In the genomic region with DNA sequence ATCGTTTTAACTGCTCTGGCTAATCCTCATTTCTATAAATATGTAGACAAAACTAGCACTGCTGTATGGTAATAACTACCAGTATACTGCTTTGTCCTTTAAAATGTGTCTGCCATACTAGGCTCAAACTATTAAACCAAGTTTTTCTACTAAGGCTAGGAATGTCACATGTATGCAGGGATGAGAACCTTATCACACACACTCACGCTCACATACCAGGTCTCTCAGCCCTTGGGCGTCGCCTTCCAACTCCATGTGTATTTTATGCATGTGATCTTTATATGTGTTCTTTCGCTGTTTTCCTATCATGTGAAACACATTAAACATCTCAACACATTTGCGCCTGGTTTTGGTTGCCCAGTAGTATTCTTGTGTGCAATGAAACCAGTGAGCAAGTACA, we compare ENCODE assay signal across 2 cellular contexts.
TF ChIP-seq lines count a peak whose summit lies in the region.

No MANE protein-coding gene starts in this region.

TF ChIP-seq in SK-N-SH, 30 proteins besides CTCF, POLR2A, EP300 and RAD21 (continued from another document):
- TF ChIP-seq USF2 (IDR thresholded peaks at IDR 0.05; ENCODE audit: borderline replicate concordance, low read depth, low read length) (no peak), GATA2 (CRISPR knock-in tag; IDR thresholded peaks at IDR 0.05) (no peak), PBX3 (IDR thresholded peaks at IDR 0.05) (no peak)

TF ChIP-seq in SK-N-SH treated with all-trans-retinoic acid at 6 μM for 48 hours, 23 proteins besides CTCF, POLR2A, EP300 and RAD21 (continued from another document):
- TF ChIP-seq POU6F1 (CRISPR knock-in tag; IDR thresholded peaks at IDR 0.05; ENCODE audit: borderline replicate concordance, low read depth) (no peak), ZNF565 (CRISPR knock-in tag; conservative IDR thresholded peaks at IDR 0.05; ENCODE audit: low read depth) (no peak), CSDC2 (CRISPR knock-in tag; IDR thresholded peaks at IDR 0.05) (no peak), TCF4 (CRISPR knock-in tag; IDR thresholded peaks at IDR 0.05; ENCODE audit: borderline replicate concordance) (no peak), PPARA (CRISPR knock-in tag; IDR thresholded peaks at IDR 0.05; ENCODE audit: borderline replicate concordance) (no peak), ESRRG (CRISPR knock-in tag; IDR thresholded peaks at IDR 0.05) (no peak), ISL1 (CRISPR knock-in tag; IDR thresholded peaks at IDR 0.05) (no peak), BACH2 (CRISPR knock-in tag; IDR thresholded peaks at IDR 0.05; ENCODE audit: borderline replicate concordance) (no peak), SNAI2 (CRISPR knock-in tag; IDR thresholded peaks at IDR 0.05) (no peak), TSHZ2 (CRISPR knock-in tag; IDR thresholded peaks at IDR 0.05) (no peak), ZNF70 (CRISPR knock-in tag; IDR thresholded peaks at IDR 0.05) (no peak)
- TF ChIP-seq, protein P1, sequence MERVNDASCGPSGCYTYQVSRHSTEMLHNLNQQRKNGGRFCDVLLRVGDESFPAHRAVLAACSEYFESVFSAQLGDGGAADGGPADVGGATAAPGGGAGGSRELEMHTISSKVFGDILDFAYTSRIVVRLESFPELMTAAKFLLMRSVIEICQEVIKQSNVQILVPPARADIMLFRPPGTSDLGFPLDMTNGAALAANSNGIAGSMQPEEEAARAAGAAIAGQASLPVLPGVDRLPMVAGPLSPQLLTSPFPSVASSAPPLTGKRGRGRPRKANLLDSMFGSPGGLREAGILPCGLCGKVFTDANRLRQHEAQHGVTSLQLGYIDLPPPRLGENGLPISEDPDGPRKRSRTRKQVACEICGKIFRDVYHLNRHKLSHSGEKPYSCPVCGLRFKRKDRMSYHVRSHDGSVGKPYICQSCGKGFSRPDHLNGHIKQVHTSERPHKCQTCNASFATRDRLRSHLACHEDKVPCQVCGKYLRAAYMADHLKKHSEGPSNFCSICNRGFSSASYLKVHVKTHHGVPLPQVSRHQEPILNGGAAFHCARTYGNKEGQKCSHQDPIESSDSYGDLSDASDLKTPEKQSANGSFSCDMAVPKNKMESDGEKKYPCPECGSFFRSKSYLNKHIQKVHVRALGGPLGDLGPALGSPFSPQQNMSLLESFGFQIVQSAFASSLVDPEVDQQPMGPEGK (CRISPR knock-in tag; IDR thresholded peaks at IDR 0.05; ENCODE audit: borderline replicate concordance) = no peak
